Comparison of ENCODE assay signal across 16 cellular contexts in genomic region chr4:30776451-30776850, GRCh38. TPM values are rescaled to one million over a fixed set of nuclear protein-coding genes. Genes with fewer than 3 reads are reported as not detected.
DNase-seq lines count a peak whose midpoint lies in the region; TF ChIP-seq lines count a peak whose summit lies in the region.
"Had no signal": no experiment of that assay in that cellular context is flagged by ENCODE, and none has a peak within 500 bp of the region (broad histone marks: within the 10 kb centered on the region; RNA-seq: fewer than 3 reads in every experiment).

No MANE protein-coding gene starts in this region.

- peak overlapping the region; percentile 5 for H3K27ac ChIP-seq in hepatocyte
- H3K27ac ChIP-seq: A549, HL-60 had no signal

- DNase-seq in chondrocyte (ENCODE audit: low spot score) (no peak), hepatocyte (ENCODE audit: low spot score) (no peak), type B pancreatic cell (ENCODE audit: extremely low spot score, unreplicated experiment) (no peak), UCSD-AML1 (lab: John Stamatoyannopoulos, UW; ENCODE audit: unreplicated experiment) (no peak), SHP77 (lab: John Stamatoyannopoulos, UW) (no peak)
- DNase-seq in activated T-helper 2 cell treated with anti-CD3 and anti-CD28 coated beads, Interferon-gamma antibody, Interleukin-2, Interleukin-4, amounts not matched to agents 10 μg/mL and 5 μg/mL and 100 μg/mL, durations not matched to agents 14 hours and 24 hours and 36 hours (ENCODE audit: low spot score), result no peak
- DNase-seq: CD8-positive, alpha-beta T cell; COR-L47; DMS153; DMS79 treated with DMSO at 0.1 percent for 48 hours; GDM1; HCEC 1CT had no signal

- no peaks in the 10 kb centered on the region for H3K36me3 ChIP-seq in hepatocyte (replicated peaks; ENCODE audit: insufficient read depth, low read depth)

- H3K9me2 ChIP-seq in hepatocyte (replicated peaks; ENCODE audit: insufficient read depth), result no peaks in the 10 kb centered on the region

- TF ChIP-seq EP300 in Ishikawa (IDR thresholded peaks at IDR 0.05; ENCODE audit: borderline replicate concordance), result no peak

- H2AFZ ChIP-seq in hepatocyte, result no peak overlapping the region

- H3K4me3 ChIP-seq in hepatocyte, result no peak overlapping the region
- H3K4me3 ChIP-seq: A549 had no signal

- TF ChIP-seq CTCF in chondrocyte (IDR thresholded peaks at IDR 0.05) (no peak), hepatocyte (IDR thresholded peaks at IDR 0.05; ENCODE audit: poor library complexity) (no peak), type B pancreatic cell (conservative IDR thresholded peaks at IDR 0.05) (no peak)

- H3K9me3 Mint-ChIP-seq in chondrocyte (ENCODE audit: low read depth) (no peaks in the 10 kb centered on the region), type B pancreatic cell (no peaks in the 10 kb centered on the region)
- peaks cover 6% of the 10 kb centered on the region for H3K9me3 Mint-ChIP-seq in activated T-helper 2 cell treated with anti-CD3 and anti-CD28 coated beads, Interferon-gamma antibody, Interleukin-2, Interleukin-4, amounts not matched to agents 10 μg/mL and 5 μg/mL and 100 μg/mL, durations not matched to agents 14 hours and 24 hours and 36 hours

- H3K9me3 ChIP-seq in hepatocyte (ENCODE audit: low read depth), result no peaks in the 10 kb centered on the region
- H3K9me3 ChIP-seq: A549 had no signal

- no peaks in the 10 kb centered on the region for H4K20me1 ChIP-seq in hepatocyte (ENCODE audit: insufficient read depth, poor library complexity, severe bottlenecking)

- intact Hi-C loops in activated T-helper 2 cell treated with anti-CD3 and anti-CD28 coated beads, Interferon-gamma antibody, Interleukin-2, Interleukin-4, amounts not matched to agents 10 μg/mL and 5 μg/mL and 100 μg/mL, durations not matched to agents 14 hours and 24 hours and 36 hours (cut with micrococcal nuclease), result no loop called here

- H3K79me2 ChIP-seq in hepatocyte, result peaks cover 15% of the 10 kb centered on the region

- H3K4me1 ChIP-seq in hepatocyte (ENCODE audit: insufficient read depth), result no peaks in the 10 kb centered on the region
- H3K4me1 ChIP-seq: A549 had no signal

- H3K27me3 Mint-ChIP-seq in chondrocyte (ENCODE audit: low read depth) (no peaks in the 10 kb centered on the region), type B pancreatic cell (no peaks in the 10 kb centered on the region)
- H3K27me3 Mint-ChIP-seq in activated T-helper 2 cell treated with anti-CD3 and anti-CD28 coated beads, Interferon-gamma antibody, Interleukin-2, Interleukin-4, amounts not matched to agents 10 μg/mL and 5 μg/mL and 100 μg/mL, durations not matched to agents 14 hours and 24 hours and 36 hours (ENCODE audit: low read depth), result no peaks in the 10 kb centered on the region

- H3K4me3 Mint-ChIP-seq in chondrocyte (ENCODE audit: unreplicated experiment), result no peak overlapping the region
- peak overlapping the region; percentile 44 for H3K4me3 Mint-ChIP-seq in type B pancreatic cell
- no peak overlapping the region for H3K4me3 Mint-ChIP-seq in activated T-helper 2 cell treated with anti-CD3 and anti-CD28 coated beads, Interferon-gamma antibody, Interleukin-2, Interleukin-4, amounts not matched to agents 10 μg/mL and 5 μg/mL and 100 μg/mL, durations not matched to agents 14 hours and 24 hours and 36 hours (ENCODE audit: low read depth)
- H3K4me3 Mint-ChIP-seq: CD14-positive monocyte; CD8-positive, alpha-beta T cell had no signal

- H3K4me1 Mint-ChIP-seq in chondrocyte (ENCODE audit: low read depth) (peaks cover 38% of the 10 kb centered on the region), type B pancreatic cell (ENCODE audit: unreplicated experiment) (peaks cover 16% of the 10 kb centered on the region)
- H3K4me1 Mint-ChIP-seq in activated T-helper 2 cell treated with anti-CD3 and anti-CD28 coated beads, Interferon-gamma antibody, Interleukin-2, Interleukin-4, amounts not matched to agents 10 μg/mL and 5 μg/mL and 100 μg/mL, durations not matched to agents 14 hours and 24 hours and 36 hours (ENCODE audit: low read depth), result no peaks in the 10 kb centered on the region
- H3K4me1 Mint-ChIP-seq: CD14-positive monocyte had no signal

- no peak overlapping the region for H3K4me2 ChIP-seq in hepatocyte
- H3K4me2 ChIP-seq: A549 had no signal

- no peak for TF ChIP-seq RAD21 in Ishikawa (IDR thresholded peaks at IDR 0.05; ENCODE audit: low read depth)

- WGBS in hepatocyte (ENCODE audit: low lambda C conversion rate, missing lambda C conversion rate), result 76% methylated on average over 3 of the region's 3 CpGs

- H3K27ac Mint-ChIP-seq in chondrocyte (ENCODE audit: unreplicated experiment) (peak overlapping the region; percentile 73), type B pancreatic cell (peak overlapping the region; percentile 64)
- H3K27ac Mint-ChIP-seq in activated T-helper 2 cell treated with anti-CD3 and anti-CD28 coated beads, Interferon-gamma antibody, Interleukin-2, Interleukin-4, amounts not matched to agents 10 μg/mL and 5 μg/mL and 100 μg/mL, durations not matched to agents 14 hours and 24 hours and 36 hours, result no peak overlapping the region
- H3K27ac Mint-ChIP-seq: CD14-positive monocyte; CD8-positive, alpha-beta T cell had no signal

- H3K36me3 Mint-ChIP-seq in chondrocyte (ENCODE audit: low read depth) (no peaks in the 10 kb centered on the region), type B pancreatic cell (peaks cover 22% of the 10 kb centered on the region)
- H3K36me3 Mint-ChIP-seq in activated T-helper 2 cell treated with anti-CD3 and anti-CD28 coated beads, Interferon-gamma antibody, Interleukin-2, Interleukin-4, amounts not matched to agents 10 μg/mL and 5 μg/mL and 100 μg/mL, durations not matched to agents 14 hours and 24 hours and 36 hours (ENCODE audit: low read depth), result no peaks in the 10 kb centered on the region
- H3K36me3 Mint-ChIP-seq: CD14-positive monocyte; CD8-positive, alpha-beta T cell had no signal

- no peaks in the 10 kb centered on the region for H3K27me3 ChIP-seq in hepatocyte

TF ChIP-seq in Ishikawa, 13 proteins besides CTCF, POLR2A, EP300 and RAD21:
- TF ChIP-seq EGR1 (IDR thresholded peaks at IDR 0.05) (no peak), TEAD4 (IDR thresholded peaks at IDR 0.05) (peak; percentile 16; the same call in 1 of the 2 replicates)

RNA-seq across cellular contexts. Expression of gene PCDH7, which starts 56.3 kb away (rescaled TPM):
- total RNA-seq in chondrocyte (70.3 to 141 TPM (median 72.3 TPM) in 3 replicates), hepatocyte (48.7 and 59.9 TPM in 2 replicates), type B pancreatic cell (ENCODE audit: low replicate concordance) (93.8 and 95.9 TPM in 2 replicates)
- polyA plus RNA-seq in hepatocyte, result 34.0 and 37.2 TPM in 2 replicates
- total RNA-seq in activated T-helper 2 cell treated with anti-CD3 and anti-CD28 coated beads, Interferon-gamma antibody, Interleukin-2, Interleukin-4, amounts not matched to agents 10 μg/mL and 5 μg/mL and 100 μg/mL, durations not matched to agents 14 hours and 24 hours and 36 hours, result not detected in 2 replicates
- total RNA-seq: CD8-positive, alpha-beta T cell had no signal
- polyA plus RNA-seq: CD14-positive monocyte had no signal

Comparison
In these comparisons a context has a peak if more than half of its experiments do, and no peak if none do; other contexts are left out.
1. RNA of gene PCDH7, which starts 56.3 kb away (total RNA-seq): 93.8 to 95.9 TPM in type B pancreatic cell, 70.3 to 141 TPM in chondrocyte and 48.7 to 59.9 TPM in hepatocyte; not detected in activated T-helper 2 cell treated with anti-CD3 and anti-CD28 coated beads, Interferon-gamma antibody, Interleukin-2, Interleukin-4, amounts not matched to agents 10 μg/mL and 5 μg/mL and 100 μg/mL, durations not matched to agents 14 hours and 24 hours and 36 hours; every median in the first group is over 10 times any median in the second.